In genomic region chr19:43308244-43308815, GRCh38 we compare ENCODE assay signal across 8 cellular contexts.
"Had no signal": no experiment of that assay in that cellular context is flagged by ENCODE, and none has a peak within 500 bp of the region (broad histone marks: within the 10 kb centered on the region; RNA-seq: fewer than 3 reads in every experiment).

No MANE protein-coding gene starts in this region.

- ATAC-seq: HCT116, HepG2, K562 had no signal

- H3K27ac ChIP-seq: GM23248 had no signal

- H3K4me1 ChIP-seq: HAP-1 had no signal

- H3K4me3 ChIP-seq: GM23248, HAP-1, K562 had no signal

- DNase-seq: GM23248, GOT3, H7, KG1 had no signal

- FAIRE-seq: HepG2, K562 had no signal

- H3K36me3 ChIP-seq: HAP-1 had no signal

- H3K9me3 ChIP-seq: HAP-1 had no signal
